In the genomic region with DNA sequence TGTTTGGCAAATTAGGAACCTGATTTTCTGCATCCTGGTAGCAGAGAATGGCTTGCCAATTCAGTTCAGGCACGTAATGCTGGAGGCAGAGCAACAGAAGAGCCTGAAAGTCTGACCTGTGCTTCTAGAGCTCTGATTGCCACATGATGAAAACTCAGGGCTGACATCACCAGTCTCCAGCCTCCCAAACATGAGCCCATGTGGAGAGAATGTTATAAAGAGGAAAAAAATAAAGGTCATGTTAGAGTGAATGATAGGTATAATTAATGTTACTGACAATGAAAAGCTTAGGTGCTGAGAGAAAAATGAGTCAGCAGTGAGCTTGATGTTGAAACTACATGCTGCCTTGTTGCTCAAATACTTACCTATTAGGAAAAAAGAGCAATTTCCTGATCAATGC, we compare ENCODE assay signal across 19 cellular contexts.
DNase-seq lines count a peak whose midpoint lies in the region; ATAC-seq, FAIRE-seq and TF ChIP-seq lines count a peak whose summit lies in the region.
"Had no signal": no experiment of that assay in that cellular context is flagged by ENCODE, and none has a peak within 500 bp of the region (broad histone marks: within the 10 kb centered on the region; RNA-seq: fewer than 3 reads in every experiment).

No MANE protein-coding gene starts in this region.

- H3K9me3 ChIP-seq in breast epithelium (no peaks in the 10 kb centered on the region), keratinocyte (ENCODE audit: control insufficient read depth, low read depth, low read length) (no peaks in the 10 kb centered on the region), suprapubic skin (no peaks in the 10 kb centered on the region)
- H3K9me3 ChIP-seq in naive thymus-derived CD4-positive, alpha-beta T cell (ENCODE audit: control insufficient read depth in 2 of 3, low read length in 3 of 3) = no peaks in the 10 kb centered on the region

- DNase-seq in MCF 10A (ENCODE audit: unreplicated experiment) = peak; percentile 60
- DNase-seq in breast epithelium (ENCODE audit: low spot score in 2 of 2) = no peak
- DNase-seq in choroid plexus epithelial cell (ENCODE audit: low read depth) = peak; percentile 59
- DNase-seq in keratinocyte (ENCODE audit: low read depth, low spot score) = no peak
- DNase-seq in suprapubic skin (ENCODE audit: low spot score in 2 of 2) = no peak
- no peak for DNase-seq in naive thymus-derived CD4-positive, alpha-beta T cell
- no peak for DNase-seq in activated CD4-positive, alpha-beta T cell treated with anti-CD3 and anti-CD28 coated beads for 36 hours
- DNase-seq: activated CD4-positive, CD25-positive, alpha-beta regulatory T cell; activated T-cell treated with anti-CD3 and anti-CD28 coated beads, Interleukin-2, amount 50 U/mL, for 48 hours; H7; islet precursor cell; midbrain; NCI-H2171 treated with DMSO at 0.1 percent for 48 hours; NCI-H774; T-helper 9 cell had no signal

- WGBS in suprapubic skin = 27% methylated on average over 1 of the region's 1 CpG

- no peaks in the 10 kb centered on the region for H3K9me1 ChIP-seq in keratinocyte (ENCODE audit: control insufficient read depth, extremely low read depth, insufficient read depth, low read length)

- peak overlapping the region in 1 of 2 donors; percentile 10 for H3K27ac ChIP-seq in breast epithelium
- peak overlapping the region; percentile 42 for H3K27ac ChIP-seq in keratinocyte (ENCODE audit: control insufficient read depth, insufficient read depth, low read length)
- H3K27ac ChIP-seq in suprapubic skin = peak overlapping the region; percentile 85
- H3K27ac ChIP-seq in naive thymus-derived CD4-positive, alpha-beta T cell (ENCODE audit: low read depth, low read length) = no peak overlapping the region

- H3K4me3 ChIP-seq in breast epithelium = no peak overlapping the region
- no peak overlapping the region for H3K4me3 ChIP-seq in choroid plexus epithelial cell (ENCODE audit: low read depth, low read length)
- H3K4me3 ChIP-seq in keratinocyte (ENCODE audit: control insufficient read depth in 2 of 3, extremely low read depth in 1 of 3, insufficient read depth in 2 of 3, low read depth in 1 of 3, low read length in 3 of 3) = no peak overlapping the region
- no peak overlapping the region for H3K4me3 ChIP-seq in suprapubic skin
- H3K4me3 ChIP-seq in naive thymus-derived CD4-positive, alpha-beta T cell (ENCODE audit: low read length) = no peak overlapping the region

- H4K20me1 ChIP-seq in keratinocyte (ENCODE audit: control insufficient read depth, extremely low read depth, insufficient read depth, low read length) = no peaks in the 10 kb centered on the region

- no peaks in the 10 kb centered on the region for H3K79me2 ChIP-seq in keratinocyte (ENCODE audit: control insufficient read depth, insufficient read depth, low read length)

- no peak for TF ChIP-seq POLR2A in breast epithelium (IDR thresholded peaks at IDR 0.05)
- TF ChIP-seq POLR2A in suprapubic skin (IDR thresholded peaks at IDR 0.05) = no peak

- dilution Hi-C loops in keratinocyte (cut with MboI; ENCODE audit: extremely low pct_ligation_motif_present, low sequenced_read_pairs) = no loop called here

- TF ChIP-seq CTCF in MCF 10A (IDR thresholded peaks at IDR 0.05; ENCODE audit: unreplicated experiment) (no peak), breast epithelium (IDR thresholded peaks at IDR 0.05) (no peak), choroid plexus epithelial cell (conservative IDR thresholded peaks at IDR 0.05; ENCODE audit: low read depth, low read length) (no peak), keratinocyte (optimal IDR thresholded peaks at IDR 0.05 in 1 of 3, IDR thresholded peaks at IDR 0.05 in 1 of 3, conservative IDR thresholded peaks at IDR 0.05 in 1 of 3; ENCODE audit: extremely low read depth in 1 of 3, insufficient read depth in 2 of 3, low read length in 3 of 3) (no peak), suprapubic skin (IDR thresholded peaks at IDR 0.05) (no peak)

- H3K4me1 ChIP-seq in breast epithelium = no peaks in the 10 kb centered on the region
- H3K4me1 ChIP-seq in keratinocyte (ENCODE audit: control insufficient read depth, extremely low read depth, insufficient read depth, low read length) = peaks cover 20% of the 10 kb centered on the region
- peaks cover 15% of the 10 kb centered on the region for H3K4me1 ChIP-seq in suprapubic skin
- no peaks in the 10 kb centered on the region for H3K4me1 ChIP-seq in naive thymus-derived CD4-positive, alpha-beta T cell (ENCODE audit: control insufficient read depth in 2 of 2, insufficient read depth in 2 of 2, low read length in 2 of 2)

- no peak overlapping the region for H3K4me3 Mint-ChIP-seq in MCF 10A (ENCODE audit: unreplicated experiment)
- no peak overlapping the region for H3K4me3 Mint-ChIP-seq in naive thymus-derived CD4-positive, alpha-beta T cell
- H3K4me3 Mint-ChIP-seq in activated CD4-positive, alpha-beta T cell treated with anti-CD3 and anti-CD28 coated beads for 36 hours = no peak overlapping the region

- CTCF ChIA-PET in MCF 10A (lab: Yijun Ruan, JAX) = interaction anchor here (0.6 to 1.4 kb wide), 3 partner anchors 9 to 30 kb away, joined by 3 to 4 read pairs (median 3); no protein-coding TSS in a partner anchor
- CTCF ChIA-PET in naive thymus-derived CD4-positive, alpha-beta T cell (lab: Charles Lee) = no interaction called here
- CTCF ChIA-PET in activated CD4-positive, alpha-beta T cell treated with anti-CD3 and anti-CD28 coated beads for 36 hours (lab: Charles Lee) = interaction anchor here (0.5 kb wide), 1 partner anchor 268 kb away, joined by 4 read pairs; no protein-coding TSS in a partner anchor

- ATAC-seq in HG03196 (IDR thresholded peaks at IDR 0.05; ENCODE audit: unreplicated experiment) = no peak
- ATAC-seq in naive thymus-derived CD4-positive, alpha-beta T cell = no peak
- ATAC-seq in activated CD4-positive, alpha-beta T cell treated with anti-CD3 and anti-CD28 coated beads for 36 hours = no peak
- ATAC-seq: activated naive CD4-positive, alpha-beta T cell treated with anti-CD3 and anti-CD28 coated beads, Interleukin-2, amount 50 U/mL, for 72 hours had no signal

- peak overlapping the region; percentile 70 for H3K27ac Mint-ChIP-seq in MCF 10A (ENCODE audit: low read depth, unreplicated experiment)
- no peak overlapping the region for H3K27ac Mint-ChIP-seq in naive thymus-derived CD4-positive, alpha-beta T cell
- H3K27ac Mint-ChIP-seq in activated CD4-positive, alpha-beta T cell treated with anti-CD3 and anti-CD28 coated beads for 36 hours = no peak overlapping the region
- H3K27ac Mint-ChIP-seq: activated naive CD4-positive, alpha-beta T cell treated with anti-CD3 and anti-CD28 coated beads, Interleukin-2, amount 50 U/mL, for 72 hours; progenitor cell of endocrine pancreas had no signal

- peaks cover 6% of the 10 kb centered on the region for H3K36me3 Mint-ChIP-seq in MCF 10A (ENCODE audit: insufficient read depth, unreplicated experiment)
- H3K36me3 Mint-ChIP-seq in naive thymus-derived CD4-positive, alpha-beta T cell = peaks cover 0 to 4% (median 0%) of the 10 kb centered on the region in 5 donors
- no peaks in the 10 kb centered on the region for H3K36me3 Mint-ChIP-seq in activated CD4-positive, alpha-beta T cell treated with anti-CD3 and anti-CD28 coated beads for 36 hours (ENCODE audit: low read depth)
- H3K36me3 Mint-ChIP-seq: activated naive CD4-positive, alpha-beta T cell treated with anti-CD3 and anti-CD28 coated beads, Interleukin-2, amount 50 U/mL, for 72 hours had no signal

- H3K36me3 ChIP-seq in breast epithelium (no peaks in the 10 kb centered on the region), keratinocyte (ENCODE audit: control insufficient read depth in 2 of 2, extremely low read depth in 1 of 2, insufficient read depth in 2 of 2, low read length in 2 of 2) (no peaks in the 10 kb centered on the region), suprapubic skin (no peaks in the 10 kb centered on the region)
- no peaks in the 10 kb centered on the region for H3K36me3 ChIP-seq in naive thymus-derived CD4-positive, alpha-beta T cell (ENCODE audit: control insufficient read depth in 2 of 3, insufficient read depth in 3 of 3, low read length in 3 of 3)

- H3K27me3 Mint-ChIP-seq in MCF 10A (ENCODE audit: insufficient read depth, unreplicated experiment) = no peaks in the 10 kb centered on the region
- peaks cover 0 to 11% (median 0%) of the 10 kb centered on the region in 5 donors for H3K27me3 Mint-ChIP-seq in naive thymus-derived CD4-positive, alpha-beta T cell
- peaks cover 4% of the 10 kb centered on the region for H3K27me3 Mint-ChIP-seq in activated CD4-positive, alpha-beta T cell treated with anti-CD3 and anti-CD28 coated beads for 36 hours

- BruUV-seq in MCF 10A (replicated peaks; lab: Mats Ljungman, UMichigan) = no TSS peak

- FAIRE-seq in keratinocyte (lab: Jason Lieb, UNC) = peak; percentile 61
- FAIRE-seq: A204.1 had no signal

- H3K27me3 ChIP-seq in breast epithelium = no peaks in the 10 kb centered on the region
- H3K27me3 ChIP-seq in keratinocyte (ENCODE audit: control insufficient read depth, extremely low read depth, insufficient read depth, low read length) = no peaks in the 10 kb centered on the region
- H3K27me3 ChIP-seq in suprapubic skin = no peaks in the 10 kb centered on the region
- H3K27me3 ChIP-seq in naive thymus-derived CD4-positive, alpha-beta T cell (ENCODE audit: control insufficient read depth in 2 of 2, insufficient read depth in 2 of 2, low read length in 2 of 2) = no peaks in the 10 kb centered on the region

- peaks cover 15% of the 10 kb centered on the region for H3K4me1 Mint-ChIP-seq in MCF 10A (ENCODE audit: insufficient read depth, unreplicated experiment)
- H3K4me1 Mint-ChIP-seq in naive thymus-derived CD4-positive, alpha-beta T cell = no peaks in the 10 kb centered on the region
- no peaks in the 10 kb centered on the region for H3K4me1 Mint-ChIP-seq in activated CD4-positive, alpha-beta T cell treated with anti-CD3 and anti-CD28 coated beads for 36 hours

- H3K9ac ChIP-seq in keratinocyte (ENCODE audit: control insufficient read depth, extremely low read depth, insufficient read depth, low read length) = no peak overlapping the region

- H2AFZ ChIP-seq in keratinocyte (ENCODE audit: control insufficient read depth, low read length) = no peak overlapping the region

- H3K9me3 Mint-ChIP-seq in MCF 10A (ENCODE audit: unreplicated experiment) = no peaks in the 10 kb centered on the region
- H3K9me3 Mint-ChIP-seq in naive thymus-derived CD4-positive, alpha-beta T cell = peaks cover 0 to 4% (median 0%) of the 10 kb centered on the region in 11 donors
- no peaks in the 10 kb centered on the region for H3K9me3 Mint-ChIP-seq in activated CD4-positive, alpha-beta T cell treated with anti-CD3 and anti-CD28 coated beads for 36 hours (ENCODE audit: low read depth)
- H3K9me3 Mint-ChIP-seq: activated naive CD4-positive, alpha-beta T cell treated with anti-CD3 and anti-CD28 coated beads, Interleukin-2, amount 50 U/mL, for 72 hours had no signal

- no peak for TF ChIP-seq EP300 in suprapubic skin (IDR thresholded peaks at IDR 0.05)

- POLR2A ChIA-PET in MCF 10A (lab: Yijun Ruan, JAX) = interaction anchor here (0.7 to 2.5 kb wide), 15 partner anchors 11 to 1183 kb away, joined by 3 to 16 read pairs (median 4); partner anchors contain the start of gene CPEB2
- POLR2A ChIA-PET in naive thymus-derived CD4-positive, alpha-beta T cell (lab: Charles Lee) = no interaction called here
- POLR2A ChIA-PET in activated CD4-positive, alpha-beta T cell treated with anti-CD3 and anti-CD28 coated beads for 36 hours (lab: Charles Lee) = no interaction called here

- peak overlapping the region; percentile 25 for H3K4me2 ChIP-seq in keratinocyte (ENCODE audit: control insufficient read depth, extremely low read depth, insufficient read depth, low read depth, low read length)

- intact Hi-C loops in MCF 10A (cut with micrococcal nuclease) = loop anchor here (10.0 kb wide), 2 partner anchors 116 to 276 kb away; partner anchors contain the start of gene CPEB2
- intact Hi-C loops in breast epithelium (cut with DNase I; ENCODE audit: low total_unique reads) = no loop called here
- intact Hi-C loops in naive thymus-derived CD4-positive, alpha-beta T cell (cut with micrococcal nuclease) = no loop called here
- intact Hi-C loops in activated CD4-positive, alpha-beta T cell treated with anti-CD3 and anti-CD28 coated beads for 36 hours (cut with DNase I, micrococcal nuclease) = no loop called here

Comparison
In these comparisons a context has a peak if more than half of its experiments do, and no peak if none do; other contexts are left out.
1. DNase-seq: peak in MCF 10A (single experiment) and choroid plexus epithelial cell (single experiment); none in breast epithelium (0 of 2), keratinocyte (single experiment), suprapubic skin (0 of 2), naive thymus-derived CD4-positive, alpha-beta T cell (0 of 9) and activated CD4-positive, alpha-beta T cell treated with anti-CD3 and anti-CD28 coated beads for 36 hours (single experiment).